17 cellular contexts compared by ENCODE assay signal in genomic region chr14:61108742-61109141, GRCh38.
"Had no signal": no experiment of that assay in that cellular context is flagged by ENCODE, and none has a peak within 500 bp of the region (broad histone marks: within the 10 kb centered on the region; RNA-seq: fewer than 3 reads in every experiment).

No MANE protein-coding gene starts in this region.

- H3K27ac ChIP-seq: right lobe of liver, testis, vagina had no signal

- DNase-seq: activated CD4-positive, alpha-beta T cell treated with anti-CD3 and anti-CD28 coated beads for 1 hour; activated CD4-positive, alpha-beta T cell treated with anti-CD3 and anti-CD28 coated beads, Interleukin-2, amount 50 U/mL, for 1 hour; activated gamma-delta T cell treated with Interleukin-2 at 50 U/mL for 16 hours; activated T-cell treated with anti-CD3 and anti-CD28 coated beads, Interleukin-2, amount 50 U/mL, for 1 hour; aorta; effector memory CD4-positive, alpha-beta T cell; hypothalamus; left cardiac atrium; nucleus accumbens; right lobe of liver; stimulated activated CD4-positive, alpha-beta T cell treated with anti-CD3 and anti-CD28 coated beads, Interleukin-15, amount 100 ng/mL, for 24 hours; stimulated activated CD8-positive, alpha-beta memory T cell treated with anti-CD3 and anti-CD28 coated beads, Interleukin-4, amount 100 ng/mL, for 48 hours; stimulated activated naive B cell treated with anti-CD40 and anti-IgM and Interleukin-4, amounts not matched to agents 10 μg/mL and 1 μg/mL and 100 μg/mL, for 72 hours; T-helper 9 cell; testis had no signal

- H3K4me3 ChIP-seq: right lobe of liver, smooth muscle cell, testis, vagina had no signal

- H3K27me3 ChIP-seq: right lobe of liver, testis, vagina had no signal

- ATAC-seq: right lobe of liver; stimulated activated naive B cell treated with anti-CD40 and anti-IgM and Interleukin-4, amounts not matched to agents 10 μg/mL and 1 μg/mL and 100 μg/mL, for 72 hours had no signal

- H3K36me3 ChIP-seq: right lobe of liver, vagina had no signal

- H3K4me2 ChIP-seq: smooth muscle cell had no signal

- H3K9me3 ChIP-seq: right lobe of liver, testis, vagina had no signal
